1 cellular context compared by ENCODE assay signal in genomic region chr6:31580807-31581437, GRCh38.
A peak's percentile ranks its signal among the peaks of the same experiment; 100 is the strongest.
TF ChIP-seq lines count a peak whose summit lies in the region.

No MANE protein-coding gene starts in this region.

TF ChIP-seq in HepG2, 621 proteins besides CTCF, POLR2A, EP300 and RAD21 (continued from another document and continues in another):
- TF ChIP-seq ZNF431 (CRISPR knock-in tag; IDR thresholded peaks at IDR 0.05; ENCODE audit: borderline replicate concordance, low read depth) (no peak), CBX2 (IDR thresholded peaks at IDR 0.05; ENCODE audit: low read depth, low read length) (no peak), CBX2 (CRISPR knock-in tag; IDR thresholded peaks at IDR 0.05; ENCODE audit: low read depth) (peak; percentile 25; the same call in 1 of the 2 replicates), ZNF646 (CRISPR knock-in tag; IDR thresholded peaks at IDR 0.05) (0 out of 2 replicates have a peak, but pooled peaks have one; percentile 18), PHF5A (CRISPR knock-in tag; IDR thresholded peaks at IDR 0.05; ENCODE audit: low read depth, unreplicated experiment) (no peak), ZNF678 (CRISPR knock-in tag; IDR thresholded peaks at IDR 0.05) (peak; percentile 89; the same call in 1 of the 2 replicates), SRSF1 (optimal IDR thresholded peaks at IDR 0.05; ENCODE audit: low read depth, low read length) (peak; percentile 87), THAP11 (CRISPR knock-in tag; IDR thresholded peaks at IDR 0.05) (peak; percentile 73), ZNF143 (CRISPR knock-in tag; IDR thresholded peaks at IDR 0.05) (0 out of 2 replicates have a peak, but pooled peaks have one; percentile 18), NFYB (CRISPR knock-in tag; IDR thresholded peaks at IDR 0.05) (no peak), CBX1 (IDR thresholded peaks at IDR 0.05; ENCODE audit: low read depth) (peak; percentile 68), ZNF777 (CRISPR knock-in tag; IDR thresholded peaks at IDR 0.05) (peak; percentile 83), REPIN1 (CRISPR knock-in tag; IDR thresholded peaks at IDR 0.05; ENCODE audit: borderline replicate concordance, low read depth) (peak; percentile 79; the same call in 1 of the 2 replicates), IRF2 (CRISPR knock-in tag; IDR thresholded peaks at IDR 0.05) (peak; percentile 52; the same call in 1 of the 2 replicates), ZKSCAN5 (CRISPR knock-in tag; IDR thresholded peaks at IDR 0.05) (no peak), ZNF468 (CRISPR knock-in tag; IDR thresholded peaks at IDR 0.05) (0 out of 2 replicates have a peak, but pooled peaks have one; percentile 40), MLLT10 (CRISPR knock-in tag; IDR thresholded peaks at IDR 0.05) (no peak), YY1 (IDR thresholded peaks at IDR 0.05; ENCODE audit: insufficient read depth, insufficient replicate concordance, low read depth, low read length) (peak; percentile 74), KLF12 (CRISPR knock-in tag; IDR thresholded peaks at IDR 0.05; ENCODE audit: borderline replicate concordance) (peak; percentile 54; the same call in 1 of the 2 replicates)
- TF ChIP-seq, protein P1, sequence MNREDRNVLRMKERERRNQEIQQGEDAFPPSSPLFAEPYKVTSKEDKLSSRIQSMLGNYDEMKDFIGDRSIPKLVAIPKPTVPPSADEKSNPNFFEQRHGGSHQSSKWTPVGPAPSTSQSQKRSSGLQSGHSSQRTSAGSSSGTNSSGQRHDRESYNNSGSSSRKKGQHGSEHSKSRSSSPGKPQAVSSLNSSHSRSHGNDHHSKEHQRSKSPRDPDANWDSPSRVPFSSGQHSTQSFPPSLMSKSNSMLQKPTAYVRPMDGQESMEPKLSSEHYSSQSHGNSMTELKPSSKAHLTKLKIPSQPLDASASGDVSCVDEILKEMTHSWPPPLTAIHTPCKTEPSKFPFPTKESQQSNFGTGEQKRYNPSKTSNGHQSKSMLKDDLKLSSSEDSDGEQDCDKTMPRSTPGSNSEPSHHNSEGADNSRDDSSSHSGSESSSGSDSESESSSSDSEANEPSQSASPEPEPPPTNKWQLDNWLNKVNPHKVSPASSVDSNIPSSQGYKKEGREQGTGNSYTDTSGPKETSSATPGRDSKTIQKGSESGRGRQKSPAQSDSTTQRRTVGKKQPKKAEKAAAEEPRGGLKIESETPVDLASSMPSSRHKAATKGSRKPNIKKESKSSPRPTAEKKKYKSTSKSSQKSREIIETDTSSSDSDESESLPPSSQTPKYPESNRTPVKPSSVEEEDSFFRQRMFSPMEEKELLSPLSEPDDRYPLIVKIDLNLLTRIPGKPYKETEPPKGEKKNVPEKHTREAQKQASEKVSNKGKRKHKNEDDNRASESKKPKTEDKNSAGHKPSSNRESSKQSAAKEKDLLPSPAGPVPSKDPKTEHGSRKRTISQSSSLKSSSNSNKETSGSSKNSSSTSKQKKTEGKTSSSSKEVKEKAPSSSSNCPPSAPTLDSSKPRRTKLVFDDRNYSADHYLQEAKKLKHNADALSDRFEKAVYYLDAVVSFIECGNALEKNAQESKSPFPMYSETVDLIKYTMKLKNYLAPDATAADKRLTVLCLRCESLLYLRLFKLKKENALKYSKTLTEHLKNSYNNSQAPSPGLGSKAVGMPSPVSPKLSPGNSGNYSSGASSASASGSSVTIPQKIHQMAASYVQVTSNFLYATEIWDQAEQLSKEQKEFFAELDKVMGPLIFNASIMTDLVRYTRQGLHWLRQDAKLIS (CRISPR knock-in tag; IDR thresholded peaks at IDR 0.05), result no peak
- TF ChIP-seq, protein P2, sequence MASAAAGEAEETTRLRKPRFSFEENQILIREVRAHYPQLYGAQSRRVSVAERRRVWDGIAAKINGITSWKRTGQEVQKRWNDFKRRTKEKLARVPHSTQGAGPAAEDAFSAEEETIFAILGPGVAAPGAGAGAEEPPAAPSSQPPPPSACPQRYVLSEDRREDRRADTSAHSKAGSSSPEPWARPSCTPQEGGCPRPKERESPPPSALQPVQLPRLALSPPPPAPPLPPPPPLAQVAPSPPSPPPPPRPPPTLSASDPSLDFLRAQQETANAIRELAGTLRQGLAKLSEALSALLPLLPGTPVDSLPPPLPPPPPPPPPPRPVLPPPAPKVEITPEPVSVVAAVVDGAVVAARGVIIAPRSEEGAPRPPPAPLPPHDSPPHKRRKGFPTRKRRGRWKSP (CRISPR knock-in tag; IDR thresholded peaks at IDR 0.05), result peak; percentile 41; the same call in 1 of the 2 replicates
- TF ChIP-seq, protein P3, sequence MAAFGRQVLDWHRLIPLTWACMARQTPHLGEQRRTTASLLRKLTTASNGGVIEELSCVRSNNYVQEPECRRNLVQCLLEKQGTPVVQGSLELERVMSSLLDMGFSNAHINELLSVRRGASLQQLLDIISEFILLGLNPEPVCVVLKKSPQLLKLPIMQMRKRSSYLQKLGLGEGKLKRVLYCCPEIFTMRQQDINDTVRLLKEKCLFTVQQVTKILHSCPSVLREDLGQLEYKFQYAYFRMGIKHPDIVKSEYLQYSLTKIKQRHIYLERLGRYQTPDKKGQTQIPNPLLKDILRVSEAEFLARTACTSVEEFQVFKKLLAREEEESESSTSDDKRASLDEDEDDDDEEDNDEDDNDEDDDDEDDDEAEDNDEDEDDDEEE (CRISPR knock-in tag; IDR thresholded peaks at IDR 0.05), result 0 out of 2 replicates have a peak, but pooled peaks have one; percentile 84
- TF ChIP-seq, protein P4, sequence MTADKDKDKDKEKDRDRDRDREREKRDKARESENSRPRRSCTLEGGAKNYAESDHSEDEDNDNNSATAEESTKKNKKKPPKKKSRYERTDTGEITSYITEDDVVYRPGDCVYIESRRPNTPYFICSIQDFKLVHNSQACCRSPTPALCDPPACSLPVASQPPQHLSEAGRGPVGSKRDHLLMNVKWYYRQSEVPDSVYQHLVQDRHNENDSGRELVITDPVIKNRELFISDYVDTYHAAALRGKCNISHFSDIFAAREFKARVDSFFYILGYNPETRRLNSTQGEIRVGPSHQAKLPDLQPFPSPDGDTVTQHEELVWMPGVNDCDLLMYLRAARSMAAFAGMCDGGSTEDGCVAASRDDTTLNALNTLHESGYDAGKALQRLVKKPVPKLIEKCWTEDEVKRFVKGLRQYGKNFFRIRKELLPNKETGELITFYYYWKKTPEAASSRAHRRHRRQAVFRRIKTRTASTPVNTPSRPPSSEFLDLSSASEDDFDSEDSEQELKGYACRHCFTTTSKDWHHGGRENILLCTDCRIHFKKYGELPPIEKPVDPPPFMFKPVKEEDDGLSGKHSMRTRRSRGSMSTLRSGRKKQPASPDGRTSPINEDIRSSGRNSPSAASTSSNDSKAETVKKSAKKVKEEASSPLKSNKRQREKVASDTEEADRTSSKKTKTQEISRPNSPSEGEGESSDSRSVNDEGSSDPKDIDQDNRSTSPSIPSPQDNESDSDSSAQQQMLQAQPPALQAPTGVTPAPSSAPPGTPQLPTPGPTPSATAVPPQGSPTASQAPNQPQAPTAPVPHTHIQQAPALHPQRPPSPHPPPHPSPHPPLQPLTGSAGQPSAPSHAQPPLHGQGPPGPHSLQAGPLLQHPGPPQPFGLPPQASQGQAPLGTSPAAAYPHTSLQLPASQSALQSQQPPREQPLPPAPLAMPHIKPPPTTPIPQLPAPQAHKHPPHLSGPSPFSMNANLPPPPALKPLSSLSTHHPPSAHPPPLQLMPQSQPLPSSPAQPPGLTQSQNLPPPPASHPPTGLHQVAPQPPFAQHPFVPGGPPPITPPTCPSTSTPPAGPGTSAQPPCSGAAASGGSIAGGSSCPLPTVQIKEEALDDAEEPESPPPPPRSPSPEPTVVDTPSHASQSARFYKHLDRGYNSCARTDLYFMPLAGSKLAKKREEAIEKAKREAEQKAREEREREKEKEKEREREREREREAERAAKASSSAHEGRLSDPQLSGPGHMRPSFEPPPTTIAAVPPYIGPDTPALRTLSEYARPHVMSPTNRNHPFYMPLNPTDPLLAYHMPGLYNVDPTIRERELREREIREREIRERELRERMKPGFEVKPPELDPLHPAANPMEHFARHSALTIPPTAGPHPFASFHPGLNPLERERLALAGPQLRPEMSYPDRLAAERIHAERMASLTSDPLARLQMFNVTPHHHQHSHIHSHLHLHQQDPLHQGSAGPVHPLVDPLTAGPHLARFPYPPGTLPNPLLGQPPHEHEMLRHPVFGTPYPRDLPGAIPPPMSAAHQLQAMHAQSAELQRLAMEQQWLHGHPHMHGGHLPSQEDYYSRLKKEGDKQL (CRISPR knock-in tag; IDR thresholded peaks at IDR 0.05; ENCODE audit: low read depth), result 0 out of 2 replicates have a peak, but pooled peaks have one; percentile 54
- TF ChIP-seq, protein P5, sequence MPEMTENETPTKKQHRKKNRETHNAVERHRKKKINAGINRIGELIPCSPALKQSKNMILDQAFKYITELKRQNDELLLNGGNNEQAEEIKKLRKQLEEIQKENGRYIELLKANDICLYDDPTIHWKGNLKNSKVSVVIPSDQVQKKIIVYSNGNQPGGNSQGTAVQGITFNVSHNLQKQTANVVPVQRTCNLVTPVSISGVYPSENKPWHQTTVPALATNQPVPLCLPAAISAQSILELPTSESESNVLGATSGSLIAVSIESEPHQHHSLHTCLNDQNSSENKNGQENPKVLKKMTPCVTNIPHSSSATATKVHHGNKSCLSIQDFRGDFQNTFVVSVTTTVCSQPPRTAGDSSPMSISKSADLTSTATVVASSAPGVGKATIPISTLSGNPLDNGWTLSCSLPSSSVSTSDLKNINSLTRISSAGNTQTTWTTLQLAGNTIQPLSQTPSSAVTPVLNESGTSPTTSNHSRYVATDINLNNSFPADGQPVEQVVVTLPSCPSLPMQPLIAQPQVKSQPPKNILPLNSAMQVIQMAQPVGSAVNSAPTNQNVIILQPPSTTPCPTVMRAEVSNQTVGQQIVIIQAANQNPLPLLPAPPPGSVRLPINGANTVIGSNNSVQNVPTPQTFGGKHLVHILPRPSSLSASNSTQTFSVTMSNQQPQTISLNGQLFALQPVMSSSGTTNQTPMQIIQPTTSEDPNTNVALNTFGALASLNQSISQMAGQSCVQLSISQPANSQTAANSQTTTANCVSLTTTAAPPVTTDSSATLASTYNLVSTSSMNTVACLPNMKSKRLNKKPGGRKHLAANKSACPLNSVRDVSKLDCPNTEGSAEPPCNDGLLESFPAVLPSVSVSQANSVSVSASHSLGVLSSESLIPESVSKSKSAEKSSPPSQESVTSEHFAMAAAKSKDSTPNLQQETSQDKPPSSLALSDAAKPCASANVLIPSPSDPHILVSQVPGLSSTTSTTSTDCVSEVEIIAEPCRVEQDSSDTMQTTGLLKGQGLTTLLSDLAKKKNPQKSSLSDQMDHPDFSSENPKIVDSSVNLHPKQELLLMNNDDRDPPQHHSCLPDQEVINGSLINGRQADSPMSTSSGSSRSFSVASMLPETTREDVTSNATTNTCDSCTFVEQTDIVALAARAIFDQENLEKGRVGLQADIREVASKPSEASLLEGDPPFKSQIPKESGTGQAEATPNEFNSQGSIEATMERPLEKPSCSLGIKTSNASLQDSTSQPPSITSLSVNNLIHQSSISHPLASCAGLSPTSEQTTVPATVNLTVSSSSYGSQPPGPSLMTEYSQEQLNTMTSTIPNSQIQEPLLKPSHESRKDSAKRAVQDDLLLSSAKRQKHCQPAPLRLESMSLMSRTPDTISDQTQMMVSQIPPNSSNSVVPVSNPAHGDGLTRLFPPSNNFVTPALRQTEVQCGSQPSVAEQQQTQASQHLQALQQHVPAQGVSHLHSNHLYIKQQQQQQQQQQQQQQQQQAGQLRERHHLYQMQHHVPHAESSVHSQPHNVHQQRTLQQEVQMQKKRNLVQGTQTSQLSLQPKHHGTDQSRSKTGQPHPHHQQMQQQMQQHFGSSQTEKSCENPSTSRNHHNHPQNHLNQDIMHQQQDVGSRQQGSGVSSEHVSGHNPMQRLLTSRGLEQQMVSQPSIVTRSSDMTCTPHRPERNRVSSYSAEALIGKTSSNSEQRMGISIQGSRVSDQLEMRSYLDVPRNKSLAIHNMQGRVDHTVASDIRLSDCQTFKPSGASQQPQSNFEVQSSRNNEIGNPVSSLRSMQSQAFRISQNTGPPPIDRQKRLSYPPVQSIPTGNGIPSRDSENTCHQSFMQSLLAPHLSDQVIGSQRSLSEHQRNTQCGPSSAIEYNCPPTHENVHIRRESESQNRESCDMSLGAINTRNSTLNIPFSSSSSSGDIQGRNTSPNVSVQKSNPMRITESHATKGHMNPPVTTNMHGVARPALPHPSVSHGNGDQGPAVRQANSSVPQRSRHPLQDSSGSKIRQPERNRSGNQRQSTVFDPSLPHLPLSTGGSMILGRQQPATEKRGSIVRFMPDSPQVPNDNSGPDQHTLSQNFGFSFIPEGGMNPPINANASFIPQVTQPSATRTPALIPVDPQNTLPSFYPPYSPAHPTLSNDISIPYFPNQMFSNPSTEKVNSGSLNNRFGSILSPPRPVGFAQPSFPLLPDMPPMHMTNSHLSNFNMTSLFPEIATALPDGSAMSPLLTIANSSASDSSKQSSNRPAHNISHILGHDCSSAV (CRISPR knock-in tag; IDR thresholded peaks at IDR 0.05; ENCODE audit: borderline replicate concordance), result no peak
